ENCODE assay signal across 24 cellular contexts in genomic region chr2:68469935-68470334, GRCh38. TPM values are rescaled to one million over a fixed set of nuclear protein-coding genes. Genes with fewer than 3 reads are reported as not detected.
DNase-seq lines count a peak whose midpoint lies in the region; ATAC-seq and TF ChIP-seq lines count a peak whose summit lies in the region.
"Had no signal": no experiment of that assay in that cellular context is flagged by ENCODE, and none has a peak within 500 bp of the region (broad histone marks: within the 10 kb centered on the region; RNA-seq: fewer than 3 reads in every experiment).

No MANE protein-coding gene starts in this region.

- intact Hi-C loops in natural killer cell (cut with micrococcal nuclease), result loop anchor here (5.0 kb wide), 2 partner anchors 47 to 437 kb away; no protein-coding TSS in a partner anchor

- no peaks in the 10 kb centered on the region for H3K9me3 Mint-ChIP-seq in endothelial cell (ENCODE audit: unreplicated experiment)
- no peaks in the 10 kb centered on the region for H3K9me3 Mint-ChIP-seq in progenitor cell of endocrine pancreas (ENCODE audit: low read depth)
- no peaks in the 10 kb centered on the region for H3K9me3 Mint-ChIP-seq in natural killer cell
- H3K9me3 Mint-ChIP-seq: activated CD4-positive, alpha-beta memory T cell treated with anti-CD3 and anti-CD28 coated beads, Interleukin-2, amount 10 ng/mL, durations not matched to agents 7 days and 5 days; CD4-positive, alpha-beta memory T cell; neural progenitor cell had no signal

- H3K27me3 ChIP-seq in WERI-Rb-1 (ENCODE audit: insufficient read depth, low read depth, severe bottlenecking), result no peaks in the 10 kb centered on the region
- H3K27me3 ChIP-seq: adrenal gland, heart right ventricle, neural progenitor cell, vagina had no signal

- H3K4me1 Mint-ChIP-seq in endothelial cell (ENCODE audit: unreplicated experiment) (peaks cover 39% of the 10 kb centered on the region), progenitor cell of endocrine pancreas (ENCODE audit: low read depth) (peaks cover 23% of the 10 kb centered on the region), natural killer cell (peaks cover 12 to 23% of the 10 kb centered on the region in 2 donors)

- H3K36me3 ChIP-seq in WERI-Rb-1, result peaks cover 4% of the 10 kb centered on the region; the same call in 1 of the 2 replicates
- H3K36me3 ChIP-seq: adrenal gland, heart right ventricle, neural progenitor cell, vagina had no signal

- no peak overlapping the region for H3K27ac ChIP-seq in WERI-Rb-1
- H3K27ac ChIP-seq: adrenal gland, heart right ventricle, neural progenitor cell, vagina had no signal

- no peak overlapping the region for H3K4me3 ChIP-seq in WERI-Rb-1 (ENCODE audit: low read depth, low read length)
- H3K4me3 ChIP-seq: adrenal gland, heart right ventricle, neural progenitor cell, vagina had no signal

- no peak for TF ChIP-seq RAD21 in Ishikawa (IDR thresholded peaks at IDR 0.05; ENCODE audit: low read depth)

- TF ChIP-seq CTCF in endothelial cell (IDR thresholded peaks at IDR 0.05; ENCODE audit: unreplicated experiment), result no peak
- TF ChIP-seq CTCF in progenitor cell of endocrine pancreas (IDR thresholded peaks at IDR 0.05; ENCODE audit: unreplicated experiment), result no peak
- no peak for TF ChIP-seq CTCF in WERI-Rb-1 (IDR thresholded peaks at IDR 0.05; ENCODE audit: low read depth, low read length)
- TF ChIP-seq CTCF in natural killer cell (IDR thresholded peaks at IDR 0.05), result no peak

- H3K36me3 Mint-ChIP-seq in endothelial cell (ENCODE audit: low read depth, unreplicated experiment), result no peaks in the 10 kb centered on the region
- H3K36me3 Mint-ChIP-seq in progenitor cell of endocrine pancreas (ENCODE audit: insufficient read depth), result no peaks in the 10 kb centered on the region
- H3K36me3 Mint-ChIP-seq in natural killer cell, result no peaks in the 10 kb centered on the region
- H3K36me3 Mint-ChIP-seq: neural progenitor cell had no signal

- ATAC-seq in natural killer cell, result no peak
- ATAC-seq: activated CD4-positive, CD25-positive, alpha-beta regulatory T cell treated with anti-CD3 and anti-CD28 coated beads, Interleukin-2, amount 50 U/mL, for 24 hours; heart right ventricle; left ventricle myocardium superior had no signal

- H3K4me3 Mint-ChIP-seq in endothelial cell (ENCODE audit: unreplicated experiment) (no peak overlapping the region), progenitor cell of endocrine pancreas (ENCODE audit: low read depth) (no peak overlapping the region), natural killer cell (no peak overlapping the region)
- H3K4me3 Mint-ChIP-seq: activated CD4-positive, alpha-beta memory T cell treated with anti-CD3 and anti-CD28 coated beads, Interleukin-2, amount 10 ng/mL, durations not matched to agents 7 days and 5 days; neural progenitor cell had no signal

- H3K27ac Mint-ChIP-seq in endothelial cell (ENCODE audit: unreplicated experiment) (peak overlapping the region; percentile 44), progenitor cell of endocrine pancreas (peak overlapping the region; percentile 46), natural killer cell (peak overlapping the region in 1 of 2 donors; percentile 11)
- H3K27ac Mint-ChIP-seq: activated CD4-positive, alpha-beta memory T cell treated with anti-CD3 and anti-CD28 coated beads, Interleukin-2, amount 10 ng/mL, durations not matched to agents 7 days and 5 days; CD4-positive, alpha-beta memory T cell; neural progenitor cell had no signal

- peak; percentile 59 for DNase-seq in DMS53 treated with DMSO at 0.1 percent for 48 hours (lab: John Stamatoyannopoulos, UW; ENCODE audit: unreplicated experiment)
- no peak for DNase-seq in endothelial cell (ENCODE audit: low spot score)
- no peak for DNase-seq in progenitor cell of endocrine pancreas (ENCODE audit: low spot score, unreplicated experiment)
- no peak for DNase-seq in T-helper 2 cell
- DNase-seq in WERI-Rb-1, result no peak
- DNase-seq in natural killer cell, result no peak
- DNase-seq: activated CD4-positive, alpha-beta memory T cell treated with anti-CD3 and anti-CD28 coated beads, Interleukin-2, amount 10 ng/mL, durations not matched to agents 7 days and 5 days; activated effector memory CD4-positive, alpha-beta T cell treated with anti-CD3 and anti-CD28 coated beads, Interleukin-2, amount 50 U/mL, for 16 hours; adrenal gland; CD4-positive, alpha-beta memory T cell; DMS79 treated with DMSO at 0.1 percent for 48 hours; effector memory CD4-positive, alpha-beta T cell; heart right ventricle; left ventricle myocardium superior; MM.1S; NCI-H1436; NCI-H526; posterior cingulate gyrus; stimulated activated CD4-positive, alpha-beta T cell treated with anti-CD3 and anti-CD28 coated beads, Interleukin-1b, Interleukin-23, amount 100 ng/mL, for 48 hours; T1000 had no signal

- H3K27me3 Mint-ChIP-seq in endothelial cell (ENCODE audit: unreplicated experiment) (peaks cover 2% of the 10 kb centered on the region), progenitor cell of endocrine pancreas (no peaks in the 10 kb centered on the region), natural killer cell (ENCODE audit: low read depth in 2 of 2) (peaks cover 4 to 17% of the 10 kb centered on the region in 2 donors)
- H3K27me3 Mint-ChIP-seq: CD4-positive, alpha-beta memory T cell had no signal

- no peak for TF ChIP-seq EP300 in Ishikawa (IDR thresholded peaks at IDR 0.05; ENCODE audit: borderline replicate concordance)

- H3K9me3 ChIP-seq in WERI-Rb-1 (ENCODE audit: severe bottlenecking), result no peaks in the 10 kb centered on the region
- H3K9me3 ChIP-seq: adrenal gland, heart right ventricle, vagina had no signal

TF ChIP-seq in Ishikawa, 13 proteins besides CTCF, POLR2A, EP300 and RAD21:
- no peak for TF ChIP-seq TAF1 (IDR thresholded peaks at IDR 0.05; ENCODE audit: low read depth)
- 0 out of 2 replicates have a peak, but pooled peaks have one; percentile 46 for TF ChIP-seq CEBPB (IDR thresholded peaks at IDR 0.05)

RNA-seq across cellular contexts. Expression of gene APLF, which starts 2.5 kb away (rescaled TPM):
- 12.9 TPM for total RNA-seq in endothelial cell (ENCODE audit: unreplicated experiment)
- 10.6 and 11.6 TPM in 2 replicates for total RNA-seq in progenitor cell of endocrine pancreas
- 1 to 10 TPM; 2.2 to 4.3 (median 3.8) TPM for total RNA-seq in natural killer cell

RNA-seq across cellular contexts. Expression of gene FBXO48, which starts 2.8 kb away (rescaled TPM):
- 1.6 TPM for total RNA-seq in endothelial cell (ENCODE audit: unreplicated experiment)
- total RNA-seq in progenitor cell of endocrine pancreas, result 1.2 and 1.5 TPM in 2 replicates
- total RNA-seq in natural killer cell, result 1 to 10 TPM in 2 of 3 donors, under 1 TPM in 1; 0.96 to 1.3 (median 1.1) TPM
